8 cellular contexts compared by ENCODE assay signal in genomic region chr12:12725086-12725955, GRCh38. TPM values are rescaled to one million over a fixed set of nuclear protein-coding genes. Genes with fewer than 3 reads are reported as not detected.
DNase-seq lines count a peak whose midpoint lies in the region; ATAC-seq and TF ChIP-seq lines count a peak whose summit lies in the region.

No MANE protein-coding gene starts in this region.

- peak overlapping the region; percentile 94 for H3K9ac ChIP-seq in rectal smooth muscle tissue (ENCODE audit: low read length)

- intact Hi-C loops in ascending aorta (cut with DNase I) (loop anchor here (1.0 to 10.0 kb wide), 6 partner anchors 8 to 379 kb away; partner anchors contain the start of genes APOLD1, CDKN1B, GPR19 and GSG1), aorta (cut with DNase I) (loop anchor here (1.0 to 10.0 kb wide), 4 partner anchors 8 to 379 kb away; partner anchors contain the start of genes APOLD1 (in 1 of the 2), CDKN1B (in 1 of the 2) and GSG1 (in 1 of the 2))

- H3K27ac ChIP-seq in ascending aorta: peak overlapping the region; percentile 96 to 97
- peak overlapping the region; percentile 95 for H3K27ac ChIP-seq in rectal smooth muscle tissue (ENCODE audit: low read depth, low read length)
- peak overlapping the region; percentile 62 to 73 for H3K27ac ChIP-seq in aorta (ENCODE audit: low read depth in 1 of 2, low read length in 2 of 2)

- H3K4me1 ChIP-seq in ascending aorta: peaks cover 0 to 21% of the 10 kb centered on the region in 2 donors
- peaks cover 16% of the 10 kb centered on the region for H3K4me1 ChIP-seq in rectal smooth muscle tissue (ENCODE audit: control insufficient read depth, insufficient read depth, low read length)
- H3K4me1 ChIP-seq in aorta (ENCODE audit: control insufficient read depth in 1 of 2, insufficient read depth in 2 of 2, low read length in 2 of 2): no peaks in the 10 kb centered on the region

- ATAC-seq in GM18499 (IDR thresholded peaks at IDR 0.05; ENCODE audit: insufficient read depth, unreplicated experiment) (peak; percentile 41), HG02938 (IDR thresholded peaks at IDR 0.05; ENCODE audit: unreplicated experiment) (peak; percentile 68), aorta (ENCODE audit: low FRiP score) (peak; percentile 91)

- peak overlapping the region; percentile 70 to 75 for H3K4me3 ChIP-seq in ascending aorta
- H3K4me3 ChIP-seq in rectal smooth muscle tissue (ENCODE audit: low read length): peak overlapping the region; percentile 86
- peak overlapping the region; percentile 47 to 96 for H3K4me3 ChIP-seq in aorta (ENCODE audit: low read length in 2 of 2)

- TF ChIP-seq CTCF in ascending aorta (IDR thresholded peaks at IDR 0.05): peak in 2 of 3 experiments; percentile 7

- no peaks in the 10 kb centered on the region for H3K27me3 ChIP-seq in ascending aorta
- no peaks in the 10 kb centered on the region for H3K27me3 ChIP-seq in rectal smooth muscle tissue (ENCODE audit: control insufficient read depth, insufficient read depth, low read length)
- no peaks in the 10 kb centered on the region for H3K27me3 ChIP-seq in aorta (ENCODE audit: control insufficient read depth in 1 of 2, insufficient read depth in 2 of 2, low read length in 1 of 2)

- DNase-seq in NCI-H1694 treated with DMSO at 0.1 percent for 48 hours (lab: John Stamatoyannopoulos, UW) (peak; percentile 99), T-helper 2 cell (peak; percentile 78 to 99 (median 92)), ascending aorta (ENCODE audit: low spot score in 2 of 2) (peak; percentile 88 to 98), hepatic stellate cell (ENCODE audit: low spot score) (peak; percentile 96), aorta (peak; percentile 95 to 96)

- H3K36me3 ChIP-seq in ascending aorta (peaks cover 5 to 13% of the 10 kb centered on the region in 2 donors), rectal smooth muscle tissue (ENCODE audit: control insufficient read depth, insufficient read depth, low read length) (peaks cover 9% of the 10 kb centered on the region), aorta (ENCODE audit: control insufficient read depth in 1 of 2, insufficient read depth in 2 of 2, low read length in 1 of 2) (no peaks in the 10 kb centered on the region)

- 0% methylated on average over 66 to 93 of the region's 93 CpGs for WGBS in aorta, 2 donors

- H3K9me3 ChIP-seq in ascending aorta (no peaks in the 10 kb centered on the region), aorta (ENCODE audit: control insufficient read depth, low read length) (no peaks in the 10 kb centered on the region)

RNA-seq across cellular contexts. Expression of gene CDKN1B, which starts 8.2 kb away (rescaled TPM):
- total RNA-seq in ascending aorta (65.1 TPM), aorta (10 to 100 TPM; 40.3 to 56.0 TPM)
- 10 to 100 TPM; 47.6 to 64.3 TPM for polyA plus RNA-seq in aorta

RNA-seq across cellular contexts. Expression of gene GPR19, which starts 29.3 kb away (rescaled TPM):
- not detected for total RNA-seq in ascending aorta
- total RNA-seq in aorta: under 1 TPM in 1 of 2 donors, not detected in 1; 0.36 TPM
- under 1 TPM in 1 of 2 donors, not detected in 1; 0.18 TPM for polyA plus RNA-seq in aorta

Comparison
In these comparisons a context has a peak if more than half of its experiments do, and no peak if none do; other contexts are left out.
1. Peak in every context shown above with its lines: DNase-seq, ATAC-seq, H3K4me3 ChIP-seq and H3K27ac ChIP-seq.
2. ATAC-seq: peak in every context shown above with its lines; median percentile 91 in aorta; 68 in HG02938; 41 in GM18499.